Comparison of ENCODE assay signal across 15 cellular contexts in genomic region chr21:29306920-29307319, GRCh38. TPM values are rescaled to one million over a fixed set of nuclear protein-coding genes. Genes with fewer than 3 reads are reported as not detected.
A peak's percentile ranks its signal among the peaks of the same experiment; 100 is the strongest.
DNase-seq lines count a peak whose midpoint lies in the region; ATAC-seq lines count a peak whose summit lies in the region.
"Had no signal": no experiment of that assay in that cellular context is flagged by ENCODE, and none has a peak within 500 bp of the region (broad histone marks: within the 10 kb centered on the region; RNA-seq: fewer than 3 reads in every experiment).

No MANE protein-coding gene starts in this region.

- DNase-seq in CD1c-positive myeloid dendritic cell (ENCODE audit: extremely low spot score), result peak; percentile 62
- no peak for DNase-seq in left lobe of liver (ENCODE audit: low spot score)
- no peak for DNase-seq in NCI-H187 treated with DMSO at 0.1 percent for 48 hours (lab: John Stamatoyannopoulos, UW)
- DNase-seq in NCI-H226, result no peak
- DNase-seq in inferior parietal cortex (ENCODE audit: extremely low spot score), result no peak
- DNase-seq: activated T-cell treated with anti-CD3 and anti-CD28 coated beads, Interleukin-2, amount 50 U/mL, for 24 hours; GF-D8; left colon; NCI-H510A treated with DMSO at 0.1 percent for 48 hours; posterior cingulate gyrus; small intestine; stimulated activated naive CD4-positive, alpha-beta T cell treated with Interleukin-2 at 50 U/mL for 16 hours had no signal

- peak; percentile 59 for ATAC-seq in GM21360 (IDR thresholded peaks at IDR 0.05; ENCODE audit: unreplicated experiment)
- ATAC-seq in HG03432 (IDR thresholded peaks at IDR 0.05; ENCODE audit: unreplicated experiment), result peak; percentile 32
- peak; percentile 29 for ATAC-seq in left lobe of liver
- ATAC-seq in GM21526 (IDR thresholded peaks at IDR 0.05; ENCODE audit: low FRiP score, unreplicated experiment), result no peak
- ATAC-seq: left colon had no signal

RNA-seq across cellular contexts. Expression of gene BACH1, which starts 8.2 kb away (rescaled TPM):
- total RNA-seq in left lobe of liver, result 27.0 TPM
